1 cellular context compared by ENCODE assay signal in genomic region chr2:65800998-65801397, GRCh38.
TF ChIP-seq lines count a peak whose summit lies in the region.

No MANE protein-coding gene starts in this region.

TF ChIP-seq in Ishikawa, 13 proteins besides CTCF, POLR2A, EP300 and RAD21 (continued from another document):
- TF ChIP-seq REST (IDR thresholded peaks at IDR 0.05; ENCODE audit: low read depth) (no peak), ZBTB7A (IDR thresholded peaks at IDR 0.05; ENCODE audit: low read depth) (no peak), TAF1 (IDR thresholded peaks at IDR 0.05; ENCODE audit: low read depth) (no peak), FOXM1 (IDR thresholded peaks at IDR 0.05; ENCODE audit: borderline replicate concordance, low read depth) (no peak), NFIC (IDR thresholded peaks at IDR 0.05) (no peak), TEAD4 (IDR thresholded peaks at IDR 0.05) (no peak)
TF ChIP-seq in Ishikawa: peak in this region for 0.
